Comparison of ENCODE assay signal across 17 cellular contexts in genomic region chr11:88312665-88313064, GRCh38. TPM values are rescaled to one million over a fixed set of nuclear protein-coding genes. Genes with fewer than 3 reads are reported as not detected.
A peak's percentile ranks its signal among the peaks of the same experiment; 100 is the strongest.
DNase-seq lines count a peak whose midpoint lies in the region; ATAC-seq, FAIRE-seq and TF ChIP-seq lines count a peak whose summit lies in the region.
"Had no signal": no experiment of that assay in that cellular context is flagged by ENCODE, and none has a peak within 500 bp of the region (broad histone marks: within the 10 kb centered on the region; RNA-seq: fewer than 3 reads in every experiment).

No MANE protein-coding gene starts in this region.

- H3K36me3 ChIP-seq in SK-N-SH (replicated peaks in 1 of 2; ENCODE audit: control insufficient read depth in 1 of 2, insufficient read depth in 2 of 2, low read length in 1 of 2) (no peaks in the 10 kb centered on the region), endothelial cell of umbilical vein (ENCODE audit: control insufficient read depth in 2 of 2, extremely low read depth in 1 of 2, insufficient read depth in 2 of 2, low read length in 2 of 2) (peaks cover 0 to 15% of the 10 kb centered on the region in 2 experiments)

- no peak for TF ChIP-seq POLR2A in endothelial cell of umbilical vein (IDR thresholded peaks at IDR 0.05; ENCODE audit: low read depth, low read length)

- peaks cover 68% of the 10 kb centered on the region for H3K36me3 Mint-ChIP-seq in activated CD8-positive, alpha-beta memory T cell treated with anti-CD3 and anti-CD28 coated beads, Interleukin-2, amount 10 ng/mL, durations not matched to agents 7 days and 5 days
- H3K36me3 Mint-ChIP-seq in osteocyte (ENCODE audit: unreplicated experiment), result no peaks in the 10 kb centered on the region

- dilution Hi-C loops in endothelial cell of umbilical vein (cut with MboI; ENCODE audit: extremely low pct_ligation_motif_present, low sequenced_read_pairs), result no loop called here

- ATAC-seq in activated CD8-positive, alpha-beta memory T cell treated with anti-CD3 and anti-CD28 coated beads, Interleukin-2, amount 10 ng/mL, durations not matched to agents 7 days and 5 days, result peak; percentile 33
- no peak for ATAC-seq in GM19395 (IDR thresholded peaks at IDR 0.05; ENCODE audit: unreplicated experiment)
- ATAC-seq: left lung; stimulated activated naive CD8-positive, alpha-beta T cell treated with anti-CD3 and anti-CD28 coated beads, Interleukin-15, amount 100 ng/mL, for 72 hours had no signal

- H3K9me2 ChIP-seq in SK-N-SH, result no peaks in the 10 kb centered on the region

- H3K27ac Mint-ChIP-seq in activated CD8-positive, alpha-beta memory T cell treated with anti-CD3 and anti-CD28 coated beads, Interleukin-2, amount 10 ng/mL, durations not matched to agents 7 days and 5 days, result peak overlapping the region; percentile 57
- H3K27ac Mint-ChIP-seq in osteocyte (ENCODE audit: unreplicated experiment), result peak overlapping the region; percentile 4
- H3K27ac Mint-ChIP-seq: progenitor cell of endocrine pancreas; stimulated activated naive CD8-positive, alpha-beta T cell treated with anti-CD3 and anti-CD28 coated beads, Interleukin-15, amount 100 ng/mL, for 72 hours had no signal

- peak overlapping the region in 1 of 2 experiments; percentile 32; a peak in 1 of 4 replicates for H3K27ac ChIP-seq in SK-N-SH (ENCODE audit: low read depth in 2 of 2, low read length in 1 of 2)
- H3K27ac ChIP-seq in endothelial cell of umbilical vein (ENCODE audit: insufficient read depth, low read depth, low read length), result peak overlapping the region; percentile 41
- H3K27ac ChIP-seq: dorsolateral prefrontal cortex, left lung had no signal

- WGBS in SK-N-SH (ENCODE audit: low lambda C conversion rate), result 0% methylated on average over 1 of the region's 1 CpG

- H3K4me2 ChIP-seq in SK-N-SH (no peak overlapping the region), endothelial cell of umbilical vein (ENCODE audit: insufficient read depth, low read length) (no peak overlapping the region)

- H3K27me3 Mint-ChIP-seq in activated CD8-positive, alpha-beta memory T cell treated with anti-CD3 and anti-CD28 coated beads, Interleukin-2, amount 10 ng/mL, durations not matched to agents 7 days and 5 days, result no peaks in the 10 kb centered on the region
- no peaks in the 10 kb centered on the region for H3K27me3 Mint-ChIP-seq in osteocyte (ENCODE audit: unreplicated experiment)
- H3K27me3 Mint-ChIP-seq: stimulated activated naive CD8-positive, alpha-beta T cell treated with anti-CD3 and anti-CD28 coated beads, Interleukin-15, amount 100 ng/mL, for 72 hours had no signal

- H3K4me1 ChIP-seq in SK-N-SH (ENCODE audit: control insufficient read depth in 1 of 2, insufficient read depth in 2 of 2, low read depth in 1 of 2, low read length in 1 of 2), result peaks cover 0 to 14% of the 10 kb centered on the region in 2 experiments; a peak in 2 of 4 replicates
- H3K4me1 ChIP-seq in endothelial cell of umbilical vein (ENCODE audit: control insufficient read depth, extremely low read depth, insufficient read depth, low read length), result peaks cover 11% of the 10 kb centered on the region

- no peaks in the 10 kb centered on the region for H3K9me3 Mint-ChIP-seq in activated CD8-positive, alpha-beta memory T cell treated with anti-CD3 and anti-CD28 coated beads, Interleukin-2, amount 10 ng/mL, durations not matched to agents 7 days and 5 days (ENCODE audit: low read depth)
- H3K9me3 Mint-ChIP-seq in osteocyte (ENCODE audit: unreplicated experiment), result no peaks in the 10 kb centered on the region
- H3K9me3 Mint-ChIP-seq: stimulated activated naive CD8-positive, alpha-beta T cell treated with anti-CD3 and anti-CD28 coated beads, Interleukin-15, amount 100 ng/mL, for 72 hours had no signal

- DNase-seq in activated CD8-positive, alpha-beta memory T cell treated with anti-CD3 and anti-CD28 coated beads, Interleukin-2, amount 10 ng/mL, durations not matched to agents 7 days and 5 days, result no peak
- no peak for DNase-seq in activated CD8-positive, alpha-beta memory T cell treated with anti-CD3 and anti-CD28 coated beads for 24 hours
- DNase-seq in SK-N-SH, result no peak
- DNase-seq in endothelial cell of umbilical vein (ENCODE audit: low read depth, low spot score), result no peak
- no peak for DNase-seq in osteocyte (ENCODE audit: extremely low spot score, unreplicated experiment)
- no peak for DNase-seq in superior temporal gyrus (ENCODE audit: extremely low spot score)
- no peak for DNase-seq in pons (ENCODE audit: low spot score)
- DNase-seq: activated CD4-positive, alpha-beta T cell treated with anti-CD3 and anti-CD28 coated beads, Interleukin-2, amount 50 U/mL, for 1 hour; aorta; GDM1; left lung; NCI-H2171; stimulated activated CD4-positive, alpha-beta T cell treated with anti-CD3 and anti-CD28 coated beads, Interleukin-12 subunit alpha, Interleukin-12 subunit beta, amount 100 ng/mL, for 4 hours; stimulated activated naive CD8-positive, alpha-beta T cell treated with anti-CD3 and anti-CD28 coated beads, Interleukin-15, amount 100 ng/mL, for 72 hours had no signal

- H4K20me1 ChIP-seq in SK-N-SH (ENCODE audit: insufficient read depth), result no peaks in the 10 kb centered on the region
- H4K20me1 ChIP-seq in endothelial cell of umbilical vein (replicated peaks; ENCODE audit: control insufficient read depth, extremely low read depth, insufficient read depth, low read length), result no peaks in the 10 kb centered on the region

- TF ChIP-seq EP300 in SK-N-SH (IDR thresholded peaks at IDR 0.05; ENCODE audit: borderline replicate concordance in 1 of 2, low read depth in 1 of 2, low read length in 1 of 2), result no peak

- H3K4me3 ChIP-seq in SK-N-SH (ENCODE audit: low read depth in 2 of 2, low read length in 1 of 2) (no peak overlapping the region), endothelial cell of umbilical vein (replicated peaks in 1 of 3; ENCODE audit: insufficient read depth in 1 of 3, low read depth in 1 of 3, low read length in 3 of 3) (no peak overlapping the region)
- H3K4me3 ChIP-seq: dorsolateral prefrontal cortex, left lung had no signal

- no peak for FAIRE-seq in endothelial cell of umbilical vein (lab: Jason Lieb, UNC)

- H3K9me3 ChIP-seq in SK-N-SH (no peaks in the 10 kb centered on the region), endothelial cell of umbilical vein (replicated peaks; ENCODE audit: control insufficient read depth, insufficient read depth, low read length) (no peaks in the 10 kb centered on the region)
- H3K9me3 ChIP-seq: left lung had no signal

- H3K27me3 ChIP-seq in SK-N-SH (ENCODE audit: insufficient read depth) (no peaks in the 10 kb centered on the region), endothelial cell of umbilical vein (ENCODE audit: control insufficient read depth in 2 of 2, insufficient read depth in 2 of 2, low read length in 2 of 2) (no peaks in the 10 kb centered on the region)
- H3K27me3 ChIP-seq: dorsolateral prefrontal cortex, left lung had no signal

- no peak overlapping the region for H3K4me3 Mint-ChIP-seq in activated CD8-positive, alpha-beta memory T cell treated with anti-CD3 and anti-CD28 coated beads, Interleukin-2, amount 10 ng/mL, durations not matched to agents 7 days and 5 days
- no peak overlapping the region for H3K4me3 Mint-ChIP-seq in osteocyte (ENCODE audit: unreplicated experiment)
- H3K4me3 Mint-ChIP-seq: stimulated activated naive CD8-positive, alpha-beta T cell treated with anti-CD3 and anti-CD28 coated beads, Interleukin-15, amount 100 ng/mL, for 72 hours had no signal

- CTCF ChIA-PET in activated CD8-positive, alpha-beta memory T cell treated with anti-CD3 and anti-CD28 coated beads, Interleukin-2, amount 10 ng/mL, durations not matched to agents 7 days and 5 days (lab: Charles Lee), result interaction anchor here (1.0 kb wide), 1 partner anchor 132 kb away, joined by 3 read pairs; no protein-coding TSS in a partner anchor
- CTCF ChIA-PET in SK-N-SH (lab: Yijun Ruan, JAX), result no interaction called here
- CTCF ChIA-PET in endothelial cell of umbilical vein (lab: Charles Lee), result no interaction called here

- no TSS peak for BruUV-seq in endothelial cell of umbilical vein (replicated peaks; lab: Mats Ljungman, UMichigan)

- peaks cover 42% of the 10 kb centered on the region for H3K4me1 Mint-ChIP-seq in activated CD8-positive, alpha-beta memory T cell treated with anti-CD3 and anti-CD28 coated beads, Interleukin-2, amount 10 ng/mL, durations not matched to agents 7 days and 5 days
- peaks cover 6% of the 10 kb centered on the region for H3K4me1 Mint-ChIP-seq in osteocyte (ENCODE audit: unreplicated experiment)

- H3K9ac ChIP-seq in SK-N-SH (no peak overlapping the region), endothelial cell of umbilical vein (replicated peaks; ENCODE audit: extremely low read depth, insufficient read depth, low read length) (no peak overlapping the region)

- intact Hi-C loops in endothelial cell of umbilical vein (cut with micrococcal nuclease), result no loop called here

- H3K79me2 ChIP-seq in SK-N-SH (ENCODE audit: insufficient read depth), result no peaks in the 10 kb centered on the region
- H3K79me2 ChIP-seq in endothelial cell of umbilical vein (ENCODE audit: control insufficient read depth, insufficient read depth, low read length), result peaks cover 5% of the 10 kb centered on the region

- no peak for TF ChIP-seq CTCF in SK-N-SH (IDR thresholded peaks at IDR 0.05)
- TF ChIP-seq CTCF in endothelial cell of umbilical vein (IDR thresholded peaks at IDR 0.05; ENCODE audit: extremely low read depth in 1 of 2, insufficient read depth in 1 of 2, low read depth in 1 of 2, low read length in 2 of 2), result no peak
- no peak for TF ChIP-seq CTCF in osteocyte (IDR thresholded peaks at IDR 0.05)

- H2AFZ ChIP-seq in SK-N-SH (ENCODE audit: low read depth), result no peak overlapping the region; the same call in 1 of the 2 replicates
- H2AFZ ChIP-seq in endothelial cell of umbilical vein (ENCODE audit: low read depth, low read length), result no peak overlapping the region

- peaks cover 10% of the 10 kb centered on the region for H3F3A ChIP-seq in SK-N-SH (replicated peaks; ENCODE audit: insufficient read depth)

- no peak for TF ChIP-seq RAD21 in SK-N-SH (IDR thresholded peaks at IDR 0.05; ENCODE audit: low read length)

- POLR2A ChIA-PET in SK-N-SH (lab: Yijun Ruan, JAX) (no interaction called here), endothelial cell of umbilical vein (lab: Charles Lee) (no interaction called here)

- H3K9me1 ChIP-seq in endothelial cell of umbilical vein (replicated peaks; ENCODE audit: control insufficient read depth, extremely low read depth, insufficient read depth, low read length), result no peaks in the 10 kb centered on the region

RNA-seq across cellular contexts. Expression of gene CTSC, which starts 24.9 kb away (rescaled TPM):
- 100 to 1,000 TPM; 287 to 292 TPM for total RNA-seq in activated CD8-positive, alpha-beta memory T cell treated with anti-CD3 and anti-CD28 coated beads, Interleukin-2, amount 10 ng/mL, durations not matched to agents 7 days and 5 days
- polyA plus RNA-seq in SK-N-SH (2012; rRNA removed) (101 and 104 TPM in 2 replicates), endothelial cell of umbilical vein (144 and 186 TPM in 2 replicates)
- polyA plus RNA-seq in SK-N-SH (2012; cell fraction: cytosol; rRNA removed), result 92.4 and 111 TPM in 2 replicates
- polyA plus RNA-seq in SK-N-SH (2012; cell fraction: nucleus; rRNA removed), result 25.4 and 47.1 TPM in 2 replicates
- total RNA-seq in endothelial cell of umbilical vein (130 and 226 TPM in 2 replicates), osteocyte (1.3 and 2.1 TPM in 2 replicates)
- polyA plus RNA-seq in endothelial cell of umbilical vein (2011; cell fraction: cytosol; rRNA removed), result 186 and 204 TPM in 2 replicates
- polyA plus RNA-seq in endothelial cell of umbilical vein (2011; cell fraction: nucleus; rRNA removed), result 107 and 150 TPM in 2 replicates
- polyA plus RNA-seq in endothelial cell of umbilical vein (2012), result 325 and 496 TPM in 2 replicates
- 108 and 124 TPM in 2 replicates for polyA minus RNA-seq in endothelial cell of umbilical vein
- polyA minus RNA-seq in endothelial cell of umbilical vein (2011; cell fraction: cytosol; rRNA and poly(A)+ RNA removed), result 77.6 TPM
- polyA minus RNA-seq in endothelial cell of umbilical vein (2011; cell fraction: nucleus; rRNA and poly(A)+ RNA removed), result 149 and 155 TPM in 2 replicates

Comparison
In these comparisons a context has a peak if more than half of its experiments do, and no peak if none do; other contexts are left out.
1. RNA of gene CTSC, which starts 24.9 kb away (total RNA-seq): 287 to 292 TPM in activated CD8-positive, alpha-beta memory T cell treated with anti-CD3 and anti-CD28 coated beads, Interleukin-2, amount 10 ng/mL, durations not matched to agents 7 days and 5 days and 130 to 226 TPM in endothelial cell of umbilical vein; 1.3 to 2.1 TPM in osteocyte; every median in the first group is over 10 times any median in the second.